Comparison of ENCODE assay signal across 8 cellular contexts in the genomic region with DNA sequence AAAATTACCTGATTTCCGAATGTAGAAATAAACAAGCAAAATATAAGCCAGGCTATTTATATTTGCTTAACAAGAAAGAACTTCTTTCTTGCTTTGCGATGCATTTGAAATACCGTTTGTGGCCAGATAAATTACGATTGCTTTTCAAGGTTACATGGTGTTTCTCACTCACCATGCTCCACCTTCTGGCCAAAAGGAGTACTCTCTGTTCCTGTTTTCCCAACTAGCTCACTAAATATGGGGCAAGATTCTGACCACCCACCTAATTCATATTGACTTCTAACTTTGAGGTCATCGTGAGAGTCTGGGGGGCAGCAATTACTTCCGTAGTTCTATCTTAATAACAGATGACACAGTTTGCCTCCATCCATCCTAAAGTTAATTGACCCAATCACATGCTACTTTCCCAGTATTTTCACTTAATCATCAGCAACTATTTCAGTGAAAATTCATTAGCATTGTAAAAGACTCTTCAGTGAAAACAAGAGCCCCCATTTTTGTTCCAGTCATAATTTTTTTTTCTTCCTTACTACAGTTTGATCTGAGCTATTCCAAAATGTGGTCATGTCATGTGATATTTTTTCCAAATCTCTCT. TPM values are rescaled to one million over a fixed set of nuclear protein-coding genes. Genes with fewer than 3 reads are reported as not detected.
DNase-seq lines count a peak whose midpoint lies in the region; ATAC-seq, FAIRE-seq and TF ChIP-seq lines count a peak whose summit lies in the region.

No MANE protein-coding gene starts in this region.

- no peaks in the 10 kb centered on the region for H3K27me3 ChIP-seq in OCI-LY1 (ENCODE audit: insufficient read depth, low read length)
- H3K27me3 ChIP-seq in thoracic aorta (replicated peaks; ENCODE audit: insufficient read depth) = no peaks in the 10 kb centered on the region

- peak; percentile 95 for TF ChIP-seq CTCF in OCI-LY1 (IDR thresholded peaks at IDR 0.05; ENCODE audit: low read length)
- TF ChIP-seq CTCF in chondrocyte (IDR thresholded peaks at IDR 0.05) = peak; percentile 89
- peak; percentile 82 for TF ChIP-seq CTCF in thoracic aorta (IDR thresholded peaks at IDR 0.05)

- no peak overlapping the region for H3K9ac ChIP-seq in OCI-LY1 (ENCODE audit: low read length)

- H3K27ac Mint-ChIP-seq in chondrocyte (ENCODE audit: unreplicated experiment) = no peak overlapping the region

- H3K4me1 ChIP-seq in OCI-LY1 (ENCODE audit: insufficient read depth, low read length, severe bottlenecking) = no peaks in the 10 kb centered on the region
- H3K4me1 ChIP-seq in thoracic aorta (ENCODE audit: control insufficient read depth in 1 of 2, low read depth in 2 of 2) = peaks cover 0 to 3% of the 10 kb centered on the region in 2 donors

- H3K4me3 ChIP-seq in OCI-LY1 (ENCODE audit: low read depth, low read length, poor library complexity, severe bottlenecking) = no peak overlapping the region
- H3K4me3 ChIP-seq in thoracic aorta = peak overlapping the region; percentile 50

- ATAC-seq in thoracic aorta (ENCODE audit: insufficient number of reproducible peaks, low FRiP score, low read depth) (no peak), HG03097 (IDR thresholded peaks at IDR 0.05; ENCODE audit: low FRiP score, unreplicated experiment) (no peak)

- H3K9me2 ChIP-seq in OCI-LY1 (ENCODE audit: low read depth, low read length) = no peaks in the 10 kb centered on the region

- DNase-seq in AG20443 (ENCODE audit: low spot score) = peak; percentile 50
- DNase-seq in GM12891 (ENCODE audit: insufficient read length, low spot score) = no peak
- peak; percentile 79 to 93 for DNase-seq in Kasumi-1 (lab: John Stamatoyannopoulos, UW)
- DNase-seq in chondrocyte (ENCODE audit: low spot score) = no peak
- DNase-seq in kidney tubule cell (ENCODE audit: low spot score) = peak; percentile 64
- DNase-seq in thoracic aorta (ENCODE audit: low spot score) = no peak

- no peak overlapping the region for H3K27ac ChIP-seq in OCI-LY1 (ENCODE audit: low read depth, low read length, poor library complexity, severe bottlenecking)
- no peak overlapping the region for H3K27ac ChIP-seq in thoracic aorta

- no peak overlapping the region for H2AFZ ChIP-seq in OCI-LY1 (ENCODE audit: low read length)

- no peaks in the 10 kb centered on the region for H3K4me1 Mint-ChIP-seq in chondrocyte (ENCODE audit: low read depth)

- no peaks in the 10 kb centered on the region for H3K9me3 ChIP-seq in OCI-LY1 (ENCODE audit: low read length)
- no peaks in the 10 kb centered on the region for H3K9me3 ChIP-seq in thoracic aorta

- H3K36me3 Mint-ChIP-seq in chondrocyte (ENCODE audit: low read depth) = no peaks in the 10 kb centered on the region

- H3K36me3 ChIP-seq in OCI-LY1 (ENCODE audit: insufficient read depth, low read length) = no peaks in the 10 kb centered on the region
- H3K36me3 ChIP-seq in thoracic aorta = no peaks in the 10 kb centered on the region

- H3K9me3 Mint-ChIP-seq in chondrocyte (ENCODE audit: low read depth) = no peaks in the 10 kb centered on the region

- H3K4me3 Mint-ChIP-seq in chondrocyte (ENCODE audit: unreplicated experiment) = no peak overlapping the region

- no peaks in the 10 kb centered on the region for H3F3A ChIP-seq in OCI-LY1 (ENCODE audit: insufficient read depth, low read length)

- no peak overlapping the region for H3K4me2 ChIP-seq in OCI-LY1 (ENCODE audit: low read length)

- H3K79me2 ChIP-seq in OCI-LY1 (ENCODE audit: insufficient read depth, low read length) = no peaks in the 10 kb centered on the region

- peak; percentile 63 for FAIRE-seq in GM12891 (lab: Jason Lieb, UNC)

- H4K20me1 ChIP-seq in OCI-LY1 (ENCODE audit: insufficient read depth, low read length) = no peaks in the 10 kb centered on the region

- TF ChIP-seq POLR2A in GM12891 (IDR thresholded peaks at IDR 0.05; ENCODE audit: low read depth, low read length) = no peak

- H3K27me3 Mint-ChIP-seq in chondrocyte (ENCODE audit: low read depth) = peaks cover 54% of the 10 kb centered on the region

TF ChIP-seq in GM12891, 5 proteins besides CTCF, POLR2A, EP300 and RAD21:
- TF ChIP-seq SPI1 (IDR thresholded peaks at IDR 0.05; ENCODE audit: low read depth, low read length) = peak; percentile 68
- no peak for TF ChIP-seq POLR2AphosphoS5 (IDR thresholded peaks at IDR 0.05; ENCODE audit: low read depth, low read length)
- TF ChIP-seq TAF1 (IDR thresholded peaks at IDR 0.05; ENCODE audit: low read depth, low read length) = no peak
- TF ChIP-seq POU2F2 (IDR thresholded peaks at IDR 0.05; ENCODE audit: low read depth, low read length) = no peak
TF ChIP-seq in GM12891: peak in this region for 1.

RNA-seq across cellular contexts. Expression of a gene that starts 25.9 kb away (rescaled TPM):
- 0.22 TPM for polyA plus RNA-seq in GM12891 (2012; ENCODE audit: low read depth, missing spikeins)
- total RNA-seq in chondrocyte (not detected in 3 replicates), thoracic aorta (1 to 10 TPM; 5.6 to 5.9 TPM)

Comparison
In these comparisons a context has a peak if more than half of its experiments do, and no peak if none do; other contexts are left out.
1. DNase-seq: peak in AG20443 (single experiment), Kasumi-1 (2 of 2) and kidney tubule cell (single experiment); none in GM12891 (single experiment), chondrocyte (single experiment) and thoracic aorta (single experiment).
2. Peak in every context shown above with its lines, with median percentiles within 50 percentile points of each other: CTCF ChIP-seq.